In the genomic region with DNA sequence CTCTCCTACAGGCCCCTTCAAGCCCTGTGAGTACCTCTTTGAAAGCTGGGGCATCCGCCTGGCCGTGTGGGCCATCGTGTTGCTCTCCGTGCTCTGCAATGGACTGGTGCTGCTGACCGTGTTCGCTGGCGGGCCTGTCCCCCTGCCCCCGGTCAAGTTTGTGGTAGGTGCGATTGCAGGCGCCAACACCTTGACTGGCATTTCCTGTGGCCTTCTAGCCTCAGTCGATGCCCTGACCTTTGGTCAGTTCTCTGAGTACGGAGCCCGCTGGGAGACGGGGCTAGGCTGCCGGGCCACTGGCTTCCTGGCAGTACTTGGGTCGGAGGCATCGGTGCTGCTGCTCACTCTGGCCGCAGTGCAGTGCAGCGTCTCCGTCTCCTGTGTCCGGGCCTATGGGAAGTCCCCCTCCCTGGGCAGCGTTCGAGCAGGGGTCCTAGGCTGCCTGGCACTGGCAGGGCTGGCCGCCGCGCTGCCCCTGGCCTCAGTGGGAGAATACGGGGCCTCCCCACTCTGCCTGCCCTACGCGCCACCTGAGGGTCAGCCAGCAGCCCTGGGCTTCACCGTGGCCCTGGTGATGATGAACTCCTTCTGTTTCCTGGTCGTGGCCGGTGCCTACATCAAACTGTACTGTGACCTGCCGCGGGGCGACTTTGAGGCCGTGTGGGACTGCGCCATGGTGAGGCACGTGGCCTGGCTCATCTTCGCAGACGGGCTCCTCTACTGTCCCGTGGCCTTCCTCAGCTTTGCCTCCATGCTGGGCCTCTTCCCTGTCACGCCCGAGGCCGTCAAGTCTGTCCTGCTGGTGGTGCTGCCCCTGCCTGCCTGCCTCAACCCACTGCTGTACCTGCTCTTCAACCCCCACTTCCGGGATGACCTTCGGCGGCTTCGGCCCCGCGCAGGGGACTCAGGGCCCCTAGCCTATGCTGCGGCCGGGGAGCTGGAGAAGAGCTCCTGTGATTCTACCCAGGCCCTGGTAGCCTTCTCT, we compare ENCODE assay signal across 26 cellular contexts.
"Had no signal": no experiment of that assay in that cellular context is flagged by ENCODE, and none has a peak within 500 bp of the region (broad histone marks: within the 10 kb centered on the region; RNA-seq: fewer than 3 reads in every experiment).

No MANE protein-coding gene starts in this region.

- H3K27ac Mint-ChIP-seq: activated CD4-positive, alpha-beta memory T cell treated with anti-CD3 and anti-CD28 coated beads for 36 hours; activated T-helper 1 cell treated with anti-CD3 and anti-CD28 coated beads, Interleukin-12 subunit alpha, Interleukin-12 subunit beta, Interleukin-2, Interleukin-4 antibody, amounts not matched to agents 30 ng/mL and 10 ng/mL and 1 ng/mL, durations not matched to agents 14 hours and 24 hours and 36 hours; dendritic cell treated with granulocyte-macrophage colony-stimulating factor and Interleukin-4, amounts not matched to agents 40 ng/mL and 50 ng/mL, for 4 days; endodermal cell; nephron; progenitor cell of endocrine pancreas had no signal

- H3K36me3 ChIP-seq: breast epithelium, esophagus muscularis mucosa, heart right ventricle, left ventricle myocardium inferior, neutrophil, ovary, right lobe of liver, stomach, tibial nerve had no signal

- DNase-seq: activated CD4-positive, alpha-beta memory T cell treated with anti-CD3 and anti-CD28 coated beads for 36 hours; activated CD4-positive, alpha-beta T cell treated with anti-CD3 and anti-CD28 coated beads, Interleukin-2, amount 10 ng/mL, durations not matched to agents 24 days and 14 days; activated CD4-positive, CD25-positive, alpha-beta regulatory T cell treated with anti-CD3 and anti-CD28 coated beads, Interleukin-2, amount 50 U/mL, for 72 hours; activated gamma-delta T cell treated with Interleukin-2 at 50 U/mL for 16 hours; activated naive CD4-positive, alpha-beta T cell treated with anti-CD3 and anti-CD28 coated beads, Interleukin-2, amount 50 U/mL, for 16 hours; activated T-cell treated with anti-CD3 and anti-CD28 coated beads, Interleukin-2, amount 50 U/mL, for 1 hour; amniotic stem cell; central memory CD4-positive, alpha-beta T cell; endodermal cell; foreskin keratinocyte; heart right ventricle; left ventricle myocardium inferior; ovary; stimulated activated CD4-positive, alpha-beta T cell treated with anti-CD3 and anti-CD28 coated beads, Interleukin-2, amount 100 ng/mL, for 48 hours; stomach; T-helper 9 cell had no signal

- H3K9me3 ChIP-seq: breast epithelium, esophagus muscularis mucosa, heart right ventricle, left ventricle myocardium inferior, neutrophil, ovary, right lobe of liver, stomach, tibial nerve had no signal

- H3K36me3 Mint-ChIP-seq: activated CD4-positive, alpha-beta memory T cell treated with anti-CD3 and anti-CD28 coated beads for 36 hours had no signal

- H3K9me3 Mint-ChIP-seq: activated CD4-positive, alpha-beta memory T cell treated with anti-CD3 and anti-CD28 coated beads for 36 hours; activated CD4-positive, alpha-beta T cell treated with anti-CD3 and anti-CD28 coated beads, Interleukin-2, amount 10 ng/mL, durations not matched to agents 24 days and 14 days; activated T-helper 1 cell treated with anti-CD3 and anti-CD28 coated beads, Interleukin-12 subunit alpha, Interleukin-12 subunit beta, Interleukin-2, Interleukin-4 antibody, amounts not matched to agents 30 ng/mL and 10 ng/mL and 1 ng/mL, durations not matched to agents 14 hours and 24 hours and 36 hours; dendritic cell treated with granulocyte-macrophage colony-stimulating factor and Interleukin-4, amounts not matched to agents 40 ng/mL and 50 ng/mL, for 4 days; endodermal cell; nephron had no signal

- H3K4me3 Mint-ChIP-seq: activated CD4-positive, alpha-beta memory T cell treated with anti-CD3 and anti-CD28 coated beads for 36 hours; activated CD4-positive, alpha-beta T cell treated with anti-CD3 and anti-CD28 coated beads, Interleukin-2, amount 10 ng/mL, durations not matched to agents 24 days and 14 days; activated T-helper 1 cell treated with anti-CD3 and anti-CD28 coated beads, Interleukin-12 subunit alpha, Interleukin-12 subunit beta, Interleukin-2, Interleukin-4 antibody, amounts not matched to agents 30 ng/mL and 10 ng/mL and 1 ng/mL, durations not matched to agents 14 hours and 24 hours and 36 hours; dendritic cell treated with granulocyte-macrophage colony-stimulating factor and Interleukin-4, amounts not matched to agents 40 ng/mL and 50 ng/mL, for 4 days; endodermal cell; nephron had no signal

- H3K4me3 ChIP-seq: breast epithelium, esophagus muscularis mucosa, heart right ventricle, left ventricle myocardium inferior, lung, ovary, right lobe of liver, stomach, tibial nerve had no signal

- H3K4me1 ChIP-seq: breast epithelium, esophagus muscularis mucosa, foreskin keratinocyte, heart right ventricle, left ventricle myocardium inferior, right lobe of liver, stomach, tibial nerve had no signal

- H3K4me1 Mint-ChIP-seq: endodermal cell had no signal

- H3K27me3 ChIP-seq: ovary, right lobe of liver, tibial nerve had no signal

- H3K27ac ChIP-seq: breast epithelium, esophagus muscularis mucosa, foreskin keratinocyte, heart right ventricle, left ventricle myocardium inferior, neutrophil, ovary, right lobe of liver, stomach, tibial nerve had no signal
